ENCODE assay signal across 1 cellular context in genomic region chr5:180935203-180935602, GRCh38.
TF ChIP-seq lines count a peak whose summit lies in the region.

No MANE protein-coding gene starts in this region.

TF ChIP-seq in HepG2, 621 proteins besides CTCF, POLR2A, EP300 and RAD21:
- peak in 1 of 2 experiments; percentile 11; a peak in 1 of 4 replicates for TF ChIP-seq MAFK (conservative IDR thresholded peaks at IDR 0.05 in 1 of 2, IDR thresholded peaks at IDR 0.05 in 1 of 2; ENCODE audit: low read length in 2 of 2)
- peak; percentile 85 for TF ChIP-seq ZNF263 (CRISPR knock-in tag; IDR thresholded peaks at IDR 0.05)
- no peak for TF ChIP-seq ZBTB40 (IDR thresholded peaks at IDR 0.05)
- TF ChIP-seq ZBTB40 (CRISPR knock-in tag; IDR thresholded peaks at IDR 0.05) = no peak
- TF ChIP-seq SOX13 (IDR thresholded peaks at IDR 0.05) = no peak
- no peak for TF ChIP-seq SOX13 (CRISPR knock-in tag; conservative IDR thresholded peaks at IDR 0.05 in 1 of 2, IDR thresholded peaks at IDR 0.05 in 1 of 2)
- TF ChIP-seq MZF1 (CRISPR knock-in tag; IDR thresholded peaks at IDR 0.05; ENCODE audit: borderline replicate concordance) = no peak
- no peak for TF ChIP-seq FOXA3 (CRISPR knock-in tag; IDR thresholded peaks at IDR 0.05)
